In the genomic region with DNA sequence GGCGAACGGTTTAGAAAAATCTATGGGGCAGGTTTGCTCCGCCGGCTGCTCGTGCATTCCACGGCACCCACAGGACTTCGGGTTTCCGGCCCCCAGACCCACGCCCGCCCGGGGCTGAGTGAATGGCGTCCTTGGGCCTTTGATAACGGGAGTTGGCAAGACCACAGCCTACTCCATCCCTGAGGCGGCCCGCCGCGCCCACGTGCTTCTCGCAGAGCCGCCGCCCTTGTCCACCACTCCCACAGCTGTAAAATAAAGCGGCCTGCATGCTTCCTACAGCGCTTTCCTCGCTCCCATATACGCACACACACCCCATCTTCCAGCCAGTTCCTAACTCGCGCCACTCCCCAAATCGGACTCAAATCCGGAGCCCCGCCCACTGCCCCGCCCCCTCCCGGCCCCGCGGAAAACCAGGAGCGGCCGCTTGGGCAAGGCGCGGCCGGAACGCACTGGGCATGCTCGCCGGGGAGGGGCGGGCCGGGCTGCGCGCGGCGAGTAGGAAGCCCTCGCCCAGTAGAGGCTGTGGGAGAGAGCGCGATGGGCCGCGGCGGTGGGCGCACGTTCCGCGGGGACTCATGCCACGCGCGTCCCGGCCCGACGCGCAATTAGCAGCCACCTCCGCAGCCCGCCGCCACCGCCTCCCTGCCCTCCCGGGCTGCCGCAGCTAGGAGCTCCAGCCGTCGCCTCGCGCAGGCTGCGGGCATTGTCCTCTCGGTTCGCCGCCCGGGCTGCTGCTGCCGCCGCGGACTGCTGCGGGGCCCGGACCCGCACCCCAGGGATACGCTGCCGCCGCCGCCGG, we compare ENCODE assay signal across 1 cellular context.
TF ChIP-seq lines count a peak whose summit lies in the region.

RAP2B (plus strand) TSS at position 513 of the 799 bp plus-strand sequence. CDS start 468 bp downstream, outside the sequence.

TF ChIP-seq in HepG2, 621 proteins besides CTCF, POLR2A, EP300 and RAD21 (continued from another document and continues in another):
- peak; percentile 93 for TF ChIP-seq CSRNP1 (CRISPR knock-in tag; IDR thresholded peaks at IDR 0.05)
- peak; percentile 47 for TF ChIP-seq ZEB1 (IDR thresholded peaks at IDR 0.05; ENCODE audit: insufficient replicate concordance, low read depth)
- TF ChIP-seq ZSCAN30 (CRISPR knock-in tag; IDR thresholded peaks at IDR 0.05), result peak; percentile 44; the same call in 1 of the 2 replicates
- TF ChIP-seq ZNF430 (CRISPR knock-in tag; IDR thresholded peaks at IDR 0.05), result peak; percentile 62; the same call in 1 of the 2 replicates
- peak; percentile 63 for TF ChIP-seq THRA (CRISPR knock-in tag; IDR thresholded peaks at IDR 0.05; ENCODE audit: borderline replicate concordance)
- TF ChIP-seq, protein P1, sequence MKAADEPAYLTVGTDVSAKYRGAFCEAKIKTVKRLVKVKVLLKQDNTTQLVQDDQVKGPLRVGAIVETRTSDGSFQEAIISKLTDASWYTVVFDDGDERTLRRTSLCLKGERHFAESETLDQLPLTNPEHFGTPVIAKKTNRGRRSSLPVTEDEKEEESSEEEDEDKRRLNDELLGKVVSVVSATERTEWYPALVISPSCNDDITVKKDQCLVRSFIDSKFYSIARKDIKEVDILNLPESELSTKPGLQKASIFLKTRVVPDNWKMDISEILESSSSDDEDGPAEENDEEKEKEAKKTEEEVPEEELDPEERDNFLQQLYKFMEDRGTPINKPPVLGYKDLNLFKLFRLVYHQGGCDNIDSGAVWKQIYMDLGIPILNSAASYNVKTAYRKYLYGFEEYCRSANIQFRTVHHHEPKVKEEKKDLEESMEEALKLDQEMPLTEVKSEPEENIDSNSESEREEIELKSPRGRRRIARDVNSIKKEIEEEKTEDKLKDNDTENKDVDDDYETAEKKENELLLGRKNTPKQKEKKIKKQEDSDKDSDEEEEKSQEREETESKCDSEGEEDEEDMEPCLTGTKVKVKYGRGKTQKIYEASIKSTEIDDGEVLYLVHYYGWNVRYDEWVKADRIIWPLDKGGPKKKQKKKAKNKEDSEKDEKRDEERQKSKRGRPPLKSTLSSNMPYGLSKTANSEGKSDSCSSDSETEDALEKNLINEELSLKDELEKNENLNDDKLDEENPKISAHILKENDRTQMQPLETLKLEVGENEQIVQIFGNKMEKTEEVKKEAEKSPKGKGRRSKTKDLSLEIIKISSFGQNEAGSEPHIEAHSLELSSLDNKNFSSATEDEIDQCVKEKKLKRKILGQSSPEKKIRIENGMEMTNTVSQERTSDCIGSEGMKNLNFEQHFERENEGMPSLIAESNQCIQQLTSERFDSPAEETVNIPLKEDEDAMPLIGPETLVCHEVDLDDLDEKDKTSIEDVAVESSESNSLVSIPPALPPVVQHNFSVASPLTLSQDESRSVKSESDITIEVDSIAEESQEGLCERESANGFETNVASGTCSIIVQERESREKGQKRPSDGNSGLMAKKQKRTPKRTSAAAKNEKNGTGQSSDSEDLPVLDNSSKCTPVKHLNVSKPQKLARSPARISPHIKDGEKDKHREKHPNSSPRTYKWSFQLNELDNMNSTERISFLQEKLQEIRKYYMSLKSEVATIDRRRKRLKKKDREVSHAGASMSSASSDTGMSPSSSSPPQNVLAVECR (CRISPR knock-in tag; IDR thresholded peaks at IDR 0.05; ENCODE audit: borderline replicate concordance), result peak; percentile 81; the same call in 1 of the 2 replicates
- TF ChIP-seq ZNF441 (CRISPR knock-in tag; IDR thresholded peaks at IDR 0.05; ENCODE audit: borderline replicate concordance), result peak; percentile 77; the same call in 1 of the 2 replicates
- TF ChIP-seq ZNF160 (CRISPR knock-in tag; IDR thresholded peaks at IDR 0.05), result 0 out of 2 replicates have a peak, but pooled peaks have one; percentile 78
- TF ChIP-seq ZNF580 (CRISPR knock-in tag; IDR thresholded peaks at IDR 0.05; ENCODE audit: borderline replicate concordance, low read depth), result peak; percentile 76; the same call in 1 of the 2 replicates
- TF ChIP-seq, protein P2, sequence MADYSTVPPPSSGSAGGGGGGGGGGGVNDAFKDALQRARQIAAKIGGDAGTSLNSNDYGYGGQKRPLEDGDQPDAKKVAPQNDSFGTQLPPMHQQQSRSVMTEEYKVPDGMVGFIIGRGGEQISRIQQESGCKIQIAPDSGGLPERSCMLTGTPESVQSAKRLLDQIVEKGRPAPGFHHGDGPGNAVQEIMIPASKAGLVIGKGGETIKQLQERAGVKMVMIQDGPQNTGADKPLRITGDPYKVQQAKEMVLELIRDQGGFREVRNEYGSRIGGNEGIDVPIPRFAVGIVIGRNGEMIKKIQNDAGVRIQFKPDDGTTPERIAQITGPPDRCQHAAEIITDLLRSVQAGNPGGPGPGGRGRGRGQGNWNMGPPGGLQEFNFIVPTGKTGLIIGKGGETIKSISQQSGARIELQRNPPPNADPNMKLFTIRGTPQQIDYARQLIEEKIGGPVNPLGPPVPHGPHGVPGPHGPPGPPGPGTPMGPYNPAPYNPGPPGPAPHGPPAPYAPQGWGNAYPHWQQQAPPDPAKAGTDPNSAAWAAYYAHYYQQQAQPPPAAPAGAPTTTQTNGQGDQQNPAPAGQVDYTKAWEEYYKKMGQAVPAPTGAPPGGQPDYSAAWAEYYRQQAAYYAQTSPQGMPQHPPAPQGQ (CRISPR knock-in tag; IDR thresholded peaks at IDR 0.05; ENCODE audit: borderline replicate concordance), result 0 out of 2 replicates have a peak, but pooled peaks have one; percentile 46
- no peak for TF ChIP-seq KLF13 (CRISPR knock-in tag; IDR thresholded peaks at IDR 0.05)
- peak; percentile 33; the same call in 1 of the 2 replicates for TF ChIP-seq ETV5 (CRISPR knock-in tag; IDR thresholded peaks at IDR 0.05; ENCODE audit: borderline replicate concordance)
- TF ChIP-seq GABPB1 (CRISPR knock-in tag; IDR thresholded peaks at IDR 0.05), result peak; percentile 73
- TF ChIP-seq, protein P3, sequence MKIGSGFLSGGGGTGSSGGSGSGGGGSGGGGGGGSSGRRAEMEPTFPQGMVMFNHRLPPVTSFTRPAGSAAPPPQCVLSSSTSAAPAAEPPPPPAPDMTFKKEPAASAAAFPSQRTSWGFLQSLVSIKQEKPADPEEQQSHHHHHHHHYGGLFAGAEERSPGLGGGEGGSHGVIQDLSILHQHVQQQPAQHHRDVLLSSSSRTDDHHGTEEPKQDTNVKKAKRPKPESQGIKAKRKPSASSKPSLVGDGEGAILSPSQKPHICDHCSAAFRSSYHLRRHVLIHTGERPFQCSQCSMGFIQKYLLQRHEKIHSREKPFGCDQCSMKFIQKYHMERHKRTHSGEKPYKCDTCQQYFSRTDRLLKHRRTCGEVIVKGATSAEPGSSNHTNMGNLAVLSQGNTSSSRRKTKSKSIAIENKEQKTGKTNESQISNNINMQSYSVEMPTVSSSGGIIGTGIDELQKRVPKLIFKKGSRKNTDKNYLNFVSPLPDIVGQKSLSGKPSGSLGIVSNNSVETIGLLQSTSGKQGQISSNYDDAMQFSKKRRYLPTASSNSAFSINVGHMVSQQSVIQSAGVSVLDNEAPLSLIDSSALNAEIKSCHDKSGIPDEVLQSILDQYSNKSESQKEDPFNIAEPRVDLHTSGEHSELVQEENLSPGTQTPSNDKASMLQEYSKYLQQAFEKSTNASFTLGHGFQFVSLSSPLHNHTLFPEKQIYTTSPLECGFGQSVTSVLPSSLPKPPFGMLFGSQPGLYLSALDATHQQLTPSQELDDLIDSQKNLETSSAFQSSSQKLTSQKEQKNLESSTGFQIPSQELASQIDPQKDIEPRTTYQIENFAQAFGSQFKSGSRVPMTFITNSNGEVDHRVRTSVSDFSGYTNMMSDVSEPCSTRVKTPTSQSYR (CRISPR knock-in tag; IDR thresholded peaks at IDR 0.05; ENCODE audit: borderline replicate concordance), result peak; percentile 30; the same call in 1 of the 2 replicates
- no peak for TF ChIP-seq SOX6 (IDR thresholded peaks at IDR 0.05)
- peak; percentile 54 for TF ChIP-seq SOX6 (CRISPR knock-in tag; IDR thresholded peaks at IDR 0.05)
- peak; percentile 61 for TF ChIP-seq CBX1 (IDR thresholded peaks at IDR 0.05; ENCODE audit: low read depth)
- TF ChIP-seq ZSCAN20 (CRISPR knock-in tag; IDR thresholded peaks at IDR 0.05; ENCODE audit: borderline replicate concordance), result peak; percentile 38; the same call in 1 of the 2 replicates
- TF ChIP-seq SKIL (CRISPR knock-in tag; IDR thresholded peaks at IDR 0.05; ENCODE audit: borderline replicate concordance), result peak; percentile 70
- no peak for TF ChIP-seq NONO (IDR thresholded peaks at IDR 0.05)
- peak; percentile 88 for TF ChIP-seq NONO (CRISPR knock-in tag; conservative IDR thresholded peaks at IDR 0.05)
- peak; percentile 73 for TF ChIP-seq HDAC1 (CRISPR knock-in tag; IDR thresholded peaks at IDR 0.05)
- TF ChIP-seq HNRNPH1 (optimal IDR thresholded peaks at IDR 0.05; ENCODE audit: low read depth, low read length), result no peak
- TF ChIP-seq ZFP36L1 (CRISPR knock-in tag; IDR thresholded peaks at IDR 0.05), result peak; percentile 95; the same call in 1 of the 2 replicates
- no peak for TF ChIP-seq NFIB (CRISPR knock-in tag; IDR thresholded peaks at IDR 0.05; ENCODE audit: borderline replicate concordance)
- peak; percentile 68; the same call in 1 of the 2 replicates for TF ChIP-seq ZNF343 (CRISPR knock-in tag; IDR thresholded peaks at IDR 0.05)
- TF ChIP-seq RBM39 (IDR thresholded peaks at IDR 0.05; ENCODE audit: low read depth, low read length, poor library complexity, severe bottlenecking), result peak; percentile 36
- TF ChIP-seq, protein P4, sequence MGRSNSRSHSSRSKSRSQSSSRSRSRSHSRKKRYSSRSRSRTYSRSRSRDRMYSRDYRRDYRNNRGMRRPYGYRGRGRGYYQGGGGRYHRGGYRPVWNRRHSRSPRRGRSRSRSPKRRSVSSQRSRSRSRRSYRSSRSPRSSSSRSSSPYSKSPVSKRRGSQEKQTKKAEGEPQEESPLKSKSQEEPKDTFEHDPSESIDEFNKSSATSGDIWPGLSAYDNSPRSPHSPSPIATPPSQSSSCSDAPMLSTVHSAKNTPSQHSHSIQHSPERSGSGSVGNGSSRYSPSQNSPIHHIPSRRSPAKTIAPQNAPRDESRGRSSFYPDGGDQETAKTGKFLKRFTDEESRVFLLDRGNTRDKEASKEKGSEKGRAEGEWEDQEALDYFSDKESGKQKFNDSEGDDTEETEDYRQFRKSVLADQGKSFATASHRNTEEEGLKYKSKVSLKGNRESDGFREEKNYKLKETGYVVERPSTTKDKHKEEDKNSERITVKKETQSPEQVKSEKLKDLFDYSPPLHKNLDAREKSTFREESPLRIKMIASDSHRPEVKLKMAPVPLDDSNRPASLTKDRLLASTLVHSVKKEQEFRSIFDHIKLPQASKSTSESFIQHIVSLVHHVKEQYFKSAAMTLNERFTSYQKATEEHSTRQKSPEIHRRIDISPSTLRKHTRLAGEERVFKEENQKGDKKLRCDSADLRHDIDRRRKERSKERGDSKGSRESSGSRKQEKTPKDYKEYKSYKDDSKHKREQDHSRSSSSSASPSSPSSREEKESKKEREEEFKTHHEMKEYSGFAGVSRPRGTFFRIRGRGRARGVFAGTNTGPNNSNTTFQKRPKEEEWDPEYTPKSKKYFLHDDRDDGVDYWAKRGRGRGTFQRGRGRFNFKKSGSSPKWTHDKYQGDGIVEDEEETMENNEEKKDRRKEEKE (IDR thresholded peaks at IDR 0.05), result no peak
- peak; percentile 70; the same call in 1 of the 2 replicates for TF ChIP-seq KDM2A (CRISPR knock-in tag; IDR thresholded peaks at IDR 0.05; ENCODE audit: borderline replicate concordance, low read depth)
- TF ChIP-seq ZNF367 (CRISPR knock-in tag; IDR thresholded peaks at IDR 0.05; ENCODE audit: borderline replicate concordance), result peak; percentile 85; the same call in 1 of the 2 replicates
